Comparison of ENCODE assay signal across 18 cellular contexts in the genomic region with DNA sequence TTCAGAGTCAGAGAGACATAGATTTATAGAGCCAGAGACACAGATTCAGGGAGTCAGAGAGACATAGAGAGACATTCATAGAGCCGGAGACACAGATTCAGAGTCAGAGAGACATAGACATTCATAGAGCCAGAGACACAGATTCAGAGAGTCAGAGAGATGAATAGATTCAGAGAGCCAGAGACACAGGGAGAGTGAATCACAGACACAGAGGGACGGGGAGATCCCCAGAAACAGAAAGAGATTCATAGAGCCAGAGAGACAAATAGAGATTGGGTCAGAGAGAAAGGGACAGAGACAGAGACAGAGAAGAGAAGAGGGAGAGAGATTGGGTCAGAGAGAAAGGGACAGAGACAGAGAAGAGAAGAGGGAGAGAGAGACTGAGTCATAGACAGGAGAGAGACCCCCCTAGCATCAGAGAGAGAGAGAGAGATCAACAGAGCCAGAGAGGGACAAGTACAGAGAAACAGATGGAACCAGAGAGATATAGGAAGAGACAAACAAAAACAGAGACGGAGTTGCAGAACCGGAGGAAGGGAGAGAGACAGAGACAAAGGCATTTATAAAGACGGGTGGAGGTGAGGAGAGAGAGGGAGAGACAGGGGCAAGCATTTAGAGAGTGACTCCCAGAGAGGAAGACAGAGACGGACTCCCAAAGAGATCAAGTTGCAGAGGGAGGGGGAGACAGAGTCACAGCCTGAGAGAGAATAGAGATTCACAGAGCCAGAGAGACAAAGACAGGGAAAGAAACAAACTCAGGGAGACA. TPM values are rescaled to one million over a fixed set of nuclear protein-coding genes. Genes with fewer than 3 reads are reported as not detected.
DNase-seq lines count a peak whose midpoint lies in the region; ATAC-seq and TF ChIP-seq lines count a peak whose summit lies in the region.
"Had no signal": no experiment of that assay in that cellular context is flagged by ENCODE, and none has a peak within 500 bp of the region (broad histone marks: within the 10 kb centered on the region; RNA-seq: fewer than 3 reads in every experiment).

No MANE protein-coding gene starts in this region.

- H3K36me3 Mint-ChIP-seq in activated T-helper 17 cell treated with anti-CD3 and anti-CD28 coated beads, Interleukin-2, amount 50 U/mL, for 72 hours (ENCODE audit: low read depth) = peaks cover 12% of the 10 kb centered on the region
- H3K36me3 Mint-ChIP-seq in T-helper 2 cell treated with Interferon-gamma antibody and Interleukin-4, amounts not matched to agents 5 μg/mL and 100 μg/mL, for 36 hours (ENCODE audit: low read depth) = peaks cover 8% of the 10 kb centered on the region

- H3K18ac ChIP-seq in mesenchymal stem cell (ENCODE audit: low read depth in 1 of 2, low read length in 2 of 2) = no peak overlapping the region

- H3K27me3 ChIP-seq in HAP-1 (ENCODE audit: low read depth) = no peaks in the 10 kb centered on the region; the same call in 1 of the 2 replicates
- peaks cover 46 to 58% of the 10 kb centered on the region in 2 experiments for H3K27me3 ChIP-seq in mesenchymal stem cell (ENCODE audit: control insufficient read depth in 1 of 2, insufficient read depth in 1 of 2, low read length in 2 of 2)

- no peak overlapping the region for H2BK5ac ChIP-seq in mesenchymal stem cell (ENCODE audit: low read depth, low read length, poor library complexity, severe bottlenecking)

- H3K27ac Mint-ChIP-seq in activated T-helper 17 cell treated with anti-CD3 and anti-CD28 coated beads, Interleukin-2, amount 50 U/mL, for 72 hours = no peak overlapping the region
- no peak overlapping the region for H3K27ac Mint-ChIP-seq in T-helper 2 cell treated with Interferon-gamma antibody and Interleukin-4, amounts not matched to agents 5 μg/mL and 100 μg/mL, for 36 hours
- H3K27ac Mint-ChIP-seq: activated CD4-positive, alpha-beta memory T cell treated with anti-CD3 and anti-CD28 coated beads for 36 hours had no signal

- no peaks in the 10 kb centered on the region for H3K36me3 ChIP-seq in HAP-1 (replicated peaks)
- H3K36me3 ChIP-seq in mesenchymal stem cell (ENCODE audit: control insufficient read depth in 1 of 2, insufficient read depth in 2 of 2, low read depth in 1 of 2, low read length in 2 of 2) = peaks cover 5 to 6% of the 10 kb centered on the region in 2 experiments

- no peak overlapping the region for H2BK120ac ChIP-seq in mesenchymal stem cell (ENCODE audit: low read depth, low read length)

- peaks cover 17% of the 10 kb centered on the region for H3K27me3 Mint-ChIP-seq in activated T-helper 17 cell treated with anti-CD3 and anti-CD28 coated beads, Interleukin-2, amount 50 U/mL, for 72 hours
- peaks cover 30% of the 10 kb centered on the region for H3K27me3 Mint-ChIP-seq in T-helper 2 cell treated with Interferon-gamma antibody and Interleukin-4, amounts not matched to agents 5 μg/mL and 100 μg/mL, for 36 hours (ENCODE audit: low read depth)

- H4K8ac ChIP-seq in mesenchymal stem cell (ENCODE audit: low read length) = no peak overlapping the region

- peaks cover 12% of the 10 kb centered on the region for H3K4me1 ChIP-seq in HAP-1
- H3K4me1 ChIP-seq in mesenchymal stem cell (ENCODE audit: control insufficient read depth, insufficient read depth, low read depth, low read length) = peaks cover 12% of the 10 kb centered on the region

- peak overlapping the region; percentile 70 for H3K4me2 ChIP-seq in mesenchymal stem cell (ENCODE audit: low read length, poor library complexity, severe bottlenecking)

- no peak overlapping the region for H3K14ac ChIP-seq in mesenchymal stem cell (ENCODE audit: low read length in 2 of 2)

- H2AK5ac ChIP-seq in mesenchymal stem cell (ENCODE audit: low read length, severe bottlenecking) = no peak overlapping the region

- H2BK12ac ChIP-seq in mesenchymal stem cell (ENCODE audit: low read length in 2 of 2) = no peak overlapping the region

- no peak overlapping the region for H4K91ac ChIP-seq in mesenchymal stem cell (ENCODE audit: low read length)

- no peak overlapping the region for H3K23ac ChIP-seq in mesenchymal stem cell (ENCODE audit: low read length in 2 of 2)

- in situ Hi-C loops in HAP-1 (cut with MboI; ENCODE audit: low sequenced_read_pairs) = no loop called here

- no peaks in the 10 kb centered on the region for H3K9me3 Mint-ChIP-seq in activated T-helper 17 cell treated with anti-CD3 and anti-CD28 coated beads, Interleukin-2, amount 50 U/mL, for 72 hours
- H3K9me3 Mint-ChIP-seq in T-helper 2 cell treated with Interferon-gamma antibody and Interleukin-4, amounts not matched to agents 5 μg/mL and 100 μg/mL, for 36 hours = no peaks in the 10 kb centered on the region
- H3K9me3 Mint-ChIP-seq: activated CD4-positive, alpha-beta memory T cell treated with anti-CD3 and anti-CD28 coated beads for 36 hours had no signal

- H3K4me3 Mint-ChIP-seq in activated T-helper 17 cell treated with anti-CD3 and anti-CD28 coated beads, Interleukin-2, amount 50 U/mL, for 72 hours = no peak overlapping the region
- no peak overlapping the region for H3K4me3 Mint-ChIP-seq in T-helper 2 cell treated with Interferon-gamma antibody and Interleukin-4, amounts not matched to agents 5 μg/mL and 100 μg/mL, for 36 hours
- H3K4me3 Mint-ChIP-seq: activated CD4-positive, alpha-beta memory T cell treated with anti-CD3 and anti-CD28 coated beads for 36 hours had no signal

- H3K9ac ChIP-seq in mesenchymal stem cell (ENCODE audit: low read length) = peak overlapping the region; percentile 61

- H3K79me1 ChIP-seq in mesenchymal stem cell (replicated peaks; ENCODE audit: low read length, poor library complexity, severe bottlenecking) = no peaks in the 10 kb centered on the region

- H3K4me3 ChIP-seq in AG10803 (ENCODE audit: low read length) (peak overlapping the region; percentile 44), HAP-1 (peak overlapping the region; percentile 28; the same call in 1 of the 2 replicates), mesenchymal stem cell (ENCODE audit: insufficient read depth in 1 of 2, low read depth in 1 of 2, low read length in 2 of 2) (peak overlapping the region in 1 of 2 experiments; percentile 63)

- no peak for TF ChIP-seq CTCF in AG10803 (conservative IDR thresholded peaks at IDR 0.05; ENCODE audit: low read length)

- DNase-seq in AG10803 (ENCODE audit: low read depth) (no peak), HAP-1 (ENCODE audit: low spot score in 2 of 2) (no peak), mesenchymal stem cell (peak; percentile 46), HuH-7 (ENCODE audit: low spot score) (no peak), RPMI8226 (no peak)
- DNase-seq in stimulated activated CD4-positive, alpha-beta T cell treated with anti-CD3 and anti-CD28 coated beads, Interleukin-2, amount 100 ng/mL, for 24 hours = no peak
- no peak for DNase-seq in T-helper 2 cell treated with Interferon-gamma antibody and Interleukin-4, amounts not matched to agents 5 μg/mL and 100 μg/mL, for 36 hours (ENCODE audit: low spot score)
- DNase-seq: activated CD4-positive, alpha-beta memory T cell treated with anti-CD3 and anti-CD28 coated beads for 36 hours; activated effector memory CD4-positive, alpha-beta T cell treated with Interleukin-2 at 50 U/mL for 16 hours; dorsolateral prefrontal cortex; NCI-H1105 treated with DMSO at 0.1 percent for 48 hours; NCI-H446; stimulated activated naive CD8-positive, alpha-beta T cell treated with anti-CD3 and anti-CD28 coated beads, Interleukin-15, Interleukin-2, amounts not matched to agents 100 U/mL and 50 U/mL, for 24 hours had no signal

- H3K9me3 ChIP-seq in HAP-1 = no peaks in the 10 kb centered on the region
- H3K9me3 ChIP-seq in mesenchymal stem cell (ENCODE audit: control insufficient read depth, low read length) = no peaks in the 10 kb centered on the region
- H3K9me3 ChIP-seq: right atrium auricular region had no signal

- H3K4ac ChIP-seq in mesenchymal stem cell (ENCODE audit: low read depth in 1 of 2, low read length in 2 of 2) = no peak overlapping the region

- ATAC-seq in activated T-helper 17 cell treated with anti-CD3 and anti-CD28 coated beads, Interleukin-2, amount 50 U/mL, for 72 hours (replicated peaks) = peak; percentile 68

- 43% methylated on average over 6 of the region's 6 CpGs for WGBS in mesenchymal stem cell

- no peak overlapping the region for H3K27ac ChIP-seq in mesenchymal stem cell (ENCODE audit: low read length, poor library complexity, severe bottlenecking)
- H3K27ac ChIP-seq: right atrium auricular region, RWPE1 had no signal

- no peak overlapping the region for H2BK15ac ChIP-seq in mesenchymal stem cell (ENCODE audit: low read depth, poor library complexity, severe bottlenecking)

- no peak overlapping the region for H2AFZ ChIP-seq in mesenchymal stem cell (ENCODE audit: low read depth, low read length)

- H3K4me1 Mint-ChIP-seq in activated T-helper 17 cell treated with anti-CD3 and anti-CD28 coated beads, Interleukin-2, amount 50 U/mL, for 72 hours = peaks cover 13% of the 10 kb centered on the region
- H3K4me1 Mint-ChIP-seq in T-helper 2 cell treated with Interferon-gamma antibody and Interleukin-4, amounts not matched to agents 5 μg/mL and 100 μg/mL, for 36 hours (ENCODE audit: low read depth) = peaks cover 16% of the 10 kb centered on the region

RNA-seq across cellular contexts. Expression of gene PRKCG, which starts 1.1 kb away (rescaled TPM):
- total RNA-seq in activated T-helper 17 cell treated with anti-CD3 and anti-CD28 coated beads, Interleukin-2, amount 50 U/mL, for 72 hours = not detected
- 0.03 TPM for polyA plus RNA-seq in mesenchymal stem cell (2013, experiment 1 of 2)
- 0.05 TPM for polyA plus RNA-seq in mesenchymal stem cell (2013, experiment 2 of 2)
- total RNA-seq: activated CD4-positive, alpha-beta memory T cell treated with anti-CD3 and anti-CD28 coated beads for 36 hours; right atrium auricular region had no signal

RNA-seq across cellular contexts. Expression of gene MYADM, which starts 13.2 kb away (rescaled TPM):
- total RNA-seq in activated T-helper 17 cell treated with anti-CD3 and anti-CD28 coated beads, Interleukin-2, amount 50 U/mL, for 72 hours = 10 to 100 TPM; 48.8 to 72.8 TPM
- polyA plus RNA-seq in mesenchymal stem cell (2013, experiment 1 of 2) = 318 TPM
- 307 TPM for polyA plus RNA-seq in mesenchymal stem cell (2013, experiment 2 of 2)

RNA-seq across cellular contexts. Expression of gene CACNG7, which starts 28.2 kb away (rescaled TPM):
- not detected for total RNA-seq in activated T-helper 17 cell treated with anti-CD3 and anti-CD28 coated beads, Interleukin-2, amount 50 U/mL, for 72 hours
- 0.03 TPM for polyA plus RNA-seq in mesenchymal stem cell (2013, experiment 1 of 2)
- polyA plus RNA-seq in mesenchymal stem cell (2013, experiment 2 of 2) = 0.03 TPM
- total RNA-seq: activated CD4-positive, alpha-beta memory T cell treated with anti-CD3 and anti-CD28 coated beads for 36 hours; kidney epithelial cell; right atrium auricular region had no signal

RNA-seq across cellular contexts. Expression of gene NLRP12, which starts 56.8 kb away (rescaled TPM):
- not detected for total RNA-seq in activated T-helper 17 cell treated with anti-CD3 and anti-CD28 coated beads, Interleukin-2, amount 50 U/mL, for 72 hours
- not detected for polyA plus RNA-seq in mesenchymal stem cell (2013, experiment 1 of 2)
- not detected for polyA plus RNA-seq in mesenchymal stem cell (2013, experiment 2 of 2)
- total RNA-seq: activated CD4-positive, alpha-beta memory T cell treated with anti-CD3 and anti-CD28 coated beads for 36 hours; fibroblast of villous mesenchyme; kidney epithelial cell had no signal
